21 cellular contexts compared by ENCODE assay signal in the genomic region with DNA sequence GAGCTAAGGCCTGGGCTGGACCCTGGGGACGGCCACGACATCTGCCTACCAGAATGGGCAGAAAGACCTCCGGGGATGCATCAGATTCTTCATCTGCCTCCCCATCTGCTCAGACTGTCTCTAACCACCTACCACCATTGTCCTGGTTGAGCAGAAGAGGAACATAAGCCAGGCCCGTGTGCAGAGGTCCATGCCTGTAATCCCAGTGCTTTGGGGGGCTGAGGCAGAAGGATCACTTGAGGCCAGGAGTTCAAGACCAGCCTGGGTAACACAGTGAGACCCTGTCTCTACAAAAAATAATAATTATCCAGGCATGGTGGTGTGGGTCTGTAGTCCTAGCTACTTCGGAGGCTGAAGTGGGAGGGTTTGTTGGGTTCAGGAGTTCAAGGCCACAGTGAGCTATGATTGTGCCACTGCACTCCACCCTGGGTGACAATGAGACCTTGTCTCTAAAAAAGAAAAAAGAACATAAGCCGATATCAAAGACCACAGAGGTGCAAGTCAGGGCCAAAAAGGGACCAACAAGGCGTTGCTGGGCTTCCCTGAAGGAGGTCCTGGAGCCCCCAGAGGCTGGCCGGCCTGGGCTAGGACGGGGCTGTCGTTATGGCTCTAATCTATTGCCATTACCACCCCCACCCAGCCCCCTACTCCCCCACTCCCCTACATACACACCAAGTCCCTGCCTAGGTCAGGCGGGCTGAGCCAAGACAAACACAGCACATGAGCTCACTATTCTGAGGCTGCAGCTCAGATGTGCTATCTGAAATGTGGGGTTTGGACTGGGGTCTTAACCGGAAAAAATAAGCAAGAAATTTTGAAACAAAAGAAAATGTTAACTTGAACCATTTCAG.
DNase-seq lines count a peak whose midpoint lies in the region; TF ChIP-seq lines count a peak whose summit lies in the region.
"Had no signal": no experiment of that assay in that cellular context is flagged by ENCODE, and none has a peak within 500 bp of the region (broad histone marks: within the 10 kb centered on the region; RNA-seq: fewer than 3 reads in every experiment).

No MANE protein-coding gene starts in this region.

- H3K4me3 Mint-ChIP-seq in osteocyte (ENCODE audit: unreplicated experiment), result no peak overlapping the region
- H3K4me3 Mint-ChIP-seq: activated CD4-positive, alpha-beta T cell treated with anti-CD3 and anti-CD28 coated beads, Interleukin-2, amount 10 ng/mL, durations not matched to agents 24 days and 14 days; memory B cell; stimulated activated naive B cell treated with anti-CD40 and anti-IgM and Interleukin-4, amounts not matched to agents 10 μg/mL and 1 μg/mL and 100 μg/mL, for 72 hours; T-cell; WTC11 had no signal

- H3K79me2 ChIP-seq in hepatocyte (no peaks in the 10 kb centered on the region), osteoblast (ENCODE audit: insufficient read depth, low read length) (no peaks in the 10 kb centered on the region)

- H3K27ac ChIP-seq in hepatocyte (peak overlapping the region; percentile 16), osteoblast (ENCODE audit: low read depth, low read length) (no peak overlapping the region)
- H3K27ac ChIP-seq: BLaER1 treated with 17β-estradiol and CSF1 and Interleukin-3, amounts not matched to agents 10 nM and 100 nM; SJCRH30; upper lobe of right lung had no signal

- H3K27me3 ChIP-seq in hepatocyte (no peaks in the 10 kb centered on the region), osteoblast (ENCODE audit: insufficient read depth, low read length) (no peaks in the 10 kb centered on the region)
- H3K27me3 ChIP-seq: SJCRH30, upper lobe of right lung had no signal

- peaks cover 14% of the 10 kb centered on the region for H3K4me1 ChIP-seq in hepatocyte (ENCODE audit: insufficient read depth)
- no peaks in the 10 kb centered on the region for H3K4me1 ChIP-seq in osteoblast (ENCODE audit: insufficient read depth, low read length)

- H3K9me2 ChIP-seq in hepatocyte (replicated peaks; ENCODE audit: insufficient read depth), result no peaks in the 10 kb centered on the region

- no peak overlapping the region for H3K4me2 ChIP-seq in hepatocyte
- H3K4me2 ChIP-seq in osteoblast (ENCODE audit: insufficient read depth, low read length), result no peak overlapping the region

- DNase-seq in NCI-H446 (lab: John Stamatoyannopoulos, UW), result peak; percentile 11 to 81
- peak; percentile 65 for DNase-seq in NCI-H82 (lab: John Stamatoyannopoulos, UW)
- no peak for DNase-seq in hepatocyte (ENCODE audit: low spot score)
- peak; percentile 66 for DNase-seq in osteocyte (ENCODE audit: extremely low spot score, unreplicated experiment)
- no peak for DNase-seq in MV-4-11 (lab: John Stamatoyannopoulos, UW)
- DNase-seq in NCI-H146 treated with DMSO at 0.1 percent for 48 hours (lab: John Stamatoyannopoulos, UW; ENCODE audit: unreplicated experiment), result no peak
- DNase-seq in osteoblast (ENCODE audit: insufficient read length, low spot score, missing footprints), result no peak
- DNase-seq: activated CD4-positive, alpha-beta T cell treated with anti-CD3 and anti-CD28 coated beads, Interleukin-2, amount 10 ng/mL, durations not matched to agents 24 days and 14 days; COR-L47; effector CD4-positive, alpha-beta T cell; NCI-H1436 treated with DMSO at 0.1 percent for 48 hours; NCI-H526 treated with DMSO at 0.1 percent for 48 hours; nucleus accumbens; SJCRH30; stimulated activated naive B cell treated with anti-CD40 and anti-IgM and Interleukin-4, amounts not matched to agents 10 μg/mL and 1 μg/mL and 100 μg/mL, for 72 hours; T-cell; upper lobe of right lung had no signal

- H4K20me1 ChIP-seq in hepatocyte (ENCODE audit: insufficient read depth, poor library complexity, severe bottlenecking), result no peaks in the 10 kb centered on the region
- H4K20me1 ChIP-seq in osteoblast (ENCODE audit: insufficient read depth, low read length), result no peaks in the 10 kb centered on the region

- 89% methylated on average over 12 of the region's 12 CpGs for WGBS in hepatocyte (ENCODE audit: low lambda C conversion rate, missing lambda C conversion rate)

- H3K36me3 Mint-ChIP-seq in osteocyte (ENCODE audit: unreplicated experiment), result no peaks in the 10 kb centered on the region
- H3K36me3 Mint-ChIP-seq: activated naive CD4-positive, alpha-beta T cell treated with anti-CD3 and anti-CD28 coated beads, Interleukin-2, amount 50 U/mL, for 72 hours; memory B cell; stimulated activated naive B cell treated with anti-CD40 and anti-IgM and Interleukin-4, amounts not matched to agents 10 μg/mL and 1 μg/mL and 100 μg/mL, for 72 hours; T-cell; WTC11 had no signal

- H2AFZ ChIP-seq in hepatocyte (no peak overlapping the region), osteoblast (ENCODE audit: low read length) (no peak overlapping the region)

- TF ChIP-seq CTCF in hepatocyte (IDR thresholded peaks at IDR 0.05; ENCODE audit: poor library complexity) (no peak), osteocyte (IDR thresholded peaks at IDR 0.05) (no peak), osteoblast (IDR thresholded peaks at IDR 0.05; ENCODE audit: extremely low read depth, low read depth, low read length) (no peak)

- peaks cover 41% of the 10 kb centered on the region for H3K27me3 Mint-ChIP-seq in osteocyte (ENCODE audit: unreplicated experiment)

- H3K4me1 Mint-ChIP-seq in osteocyte (ENCODE audit: unreplicated experiment), result peaks cover 3% of the 10 kb centered on the region

- H3K9me3 ChIP-seq in hepatocyte (ENCODE audit: low read depth) (no peaks in the 10 kb centered on the region), osteoblast (ENCODE audit: low read depth, low read length) (no peaks in the 10 kb centered on the region)
- H3K9me3 ChIP-seq: BLaER1 treated with 17β-estradiol and CSF1 and Interleukin-3, amounts not matched to agents 10 nM and 100 nM; SJCRH30; upper lobe of right lung had no signal

- no peaks in the 10 kb centered on the region for H3K36me3 ChIP-seq in hepatocyte (replicated peaks; ENCODE audit: insufficient read depth, low read depth)
- no peaks in the 10 kb centered on the region for H3K36me3 ChIP-seq in osteoblast (ENCODE audit: insufficient read depth, low read length)
- H3K36me3 ChIP-seq: BLaER1 treated with 17β-estradiol and CSF1 and Interleukin-3, amounts not matched to agents 10 nM and 100 nM; SJCRH30; upper lobe of right lung had no signal

- no peak overlapping the region for H3K27ac Mint-ChIP-seq in osteocyte (ENCODE audit: unreplicated experiment)
- H3K27ac Mint-ChIP-seq: activated CD4-positive, alpha-beta T cell treated with anti-CD3 and anti-CD28 coated beads, Interleukin-2, amount 10 ng/mL, durations not matched to agents 24 days and 14 days; activated naive CD4-positive, alpha-beta T cell treated with anti-CD3 and anti-CD28 coated beads, Interleukin-2, amount 50 U/mL, for 72 hours; memory B cell; stimulated activated naive B cell treated with anti-CD40 and anti-IgM and Interleukin-4, amounts not matched to agents 10 μg/mL and 1 μg/mL and 100 μg/mL, for 72 hours; T-cell had no signal

- H3K4me3 ChIP-seq in hepatocyte (no peak overlapping the region), osteoblast (ENCODE audit: insufficient read depth, low read length) (no peak overlapping the region)
- H3K4me3 ChIP-seq: BLaER1 treated with 17β-estradiol and CSF1 and Interleukin-3, amounts not matched to agents 10 nM and 100 nM; SJCRH30; upper lobe of right lung had no signal

- H3K9me3 Mint-ChIP-seq in osteocyte (ENCODE audit: unreplicated experiment), result no peaks in the 10 kb centered on the region
- H3K9me3 Mint-ChIP-seq: activated naive CD4-positive, alpha-beta T cell treated with anti-CD3 and anti-CD28 coated beads, Interleukin-2, amount 50 U/mL, for 72 hours; memory B cell; T-cell; WTC11 had no signal

Comparison
In these comparisons a context has a peak if more than half of its experiments do, and no peak if none do; other contexts are left out.
1. DNase-seq: peak in NCI-H446 (2 of 2), NCI-H82 (single experiment) and osteocyte (single experiment); none in hepatocyte (single experiment), MV-4-11 (single experiment), NCI-H146 treated with DMSO at 0.1 percent for 48 hours (single experiment) and osteoblast (single experiment).